ENCODE assay signal across 7 cellular contexts in the genomic region with DNA sequence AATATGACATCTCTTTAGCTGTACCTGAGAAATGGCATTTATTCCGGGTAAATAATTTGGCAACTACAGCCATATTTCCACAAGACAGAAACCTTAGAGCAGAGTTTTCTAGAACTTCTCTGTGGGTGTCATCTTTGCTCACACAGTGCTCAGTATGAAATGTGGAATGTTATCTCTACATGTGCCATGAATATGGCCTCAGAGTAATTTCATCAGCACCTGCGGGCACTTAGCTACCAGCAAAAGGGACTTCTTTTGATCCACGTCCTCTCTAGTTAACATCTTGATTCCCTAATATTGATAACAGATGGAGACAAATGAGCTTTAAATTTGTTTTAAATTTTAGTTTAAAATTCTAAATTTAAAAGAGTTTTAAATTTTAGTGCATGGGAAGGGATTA. TPM values are rescaled to one million over a fixed set of nuclear protein-coding genes. Genes with fewer than 3 reads are reported as not detected.
"Had no signal": no experiment of that assay in that cellular context is flagged by ENCODE, and none has a peak within 500 bp of the region (broad histone marks: within the 10 kb centered on the region; RNA-seq: fewer than 3 reads in every experiment).

No MANE protein-coding gene starts in this region.

- H3K27ac ChIP-seq: HL-60 had no signal

- DNase-seq: IMR-90, KBM-7, KG1 had no signal

- H3K4me3 ChIP-seq: K562 had no signal

RNA-seq across cellular contexts. Expression of a gene that starts 25.9 kb away (rescaled TPM):
- polyA plus RNA-seq: HepG2, IgD-negative memory B cell, IMR-90, K562 had no signal
